ENCODE assay signal across 21 cellular contexts in the genomic region with DNA sequence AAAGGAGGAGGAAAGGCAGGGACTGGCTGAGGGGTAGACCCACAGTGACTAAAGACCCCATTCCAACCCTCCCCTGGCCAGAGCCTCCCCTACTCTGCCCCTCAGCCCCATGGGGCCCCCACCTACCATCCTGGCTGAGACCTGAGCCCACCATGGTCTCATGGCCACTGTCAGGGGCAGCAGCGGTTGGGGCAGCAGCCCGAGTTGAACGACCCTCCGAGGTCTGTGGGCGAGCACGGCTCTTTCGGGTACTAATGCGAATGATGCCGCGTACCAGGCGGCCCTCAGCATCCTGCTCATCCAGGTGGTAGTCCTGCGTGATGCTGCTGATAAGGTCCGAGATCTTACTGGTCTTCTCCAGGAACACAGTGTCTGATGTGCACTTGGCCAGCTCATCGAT. TPM values are rescaled to one million over a fixed set of nuclear protein-coding genes. Genes with fewer than 3 reads are reported as not detected.
"Had no signal": no experiment of that assay in that cellular context is flagged by ENCODE, and none has a peak within 500 bp of the region (broad histone marks: within the 10 kb centered on the region; RNA-seq: fewer than 3 reads in every experiment).

No MANE protein-coding gene starts in this region.

- DNase-seq: Kasumi-1, MM.1S, NCI-H1092 treated with DMSO at 0.1 percent for 48 hours, NCI-H1436, NCI-H187, NCI-H2029, NCI-H2081 treated with DMSO at 0.1 percent for 48 hours, NCI-H2171, NCI-H226, NCI-H446, NCI-H510A, NCI-H524 treated with DMSO at 0.1 percent for 48 hours, NCI-H69, NCI-H774, SHP77, SK-N-SH had no signal

- H3K27ac Mint-ChIP-seq: IgD-negative memory B cell had no signal

- H3K27me3 Mint-ChIP-seq: IgD-negative memory B cell had no signal

RNA-seq across cellular contexts. Expression of a gene that starts 9.1 kb away (rescaled TPM):
- total RNA-seq: HT1080, M059J, SK-MEL-5 had no signal
- polyA plus RNA-seq: SK-N-SH had no signal

RNA-seq across cellular contexts. Expression of a gene that starts 37.4 kb away (rescaled TPM):
- total RNA-seq: HT1080, K562, M059J, SK-MEL-5 had no signal
- polyA plus RNA-seq: IgD-negative memory B cell, K562, SK-N-SH had no signal

RNA-seq across cellular contexts. Expression of a gene that starts 42.3 kb away (rescaled TPM):
- polyA plus RNA-seq: IgD-negative memory B cell had no signal
